In the genomic region with DNA sequence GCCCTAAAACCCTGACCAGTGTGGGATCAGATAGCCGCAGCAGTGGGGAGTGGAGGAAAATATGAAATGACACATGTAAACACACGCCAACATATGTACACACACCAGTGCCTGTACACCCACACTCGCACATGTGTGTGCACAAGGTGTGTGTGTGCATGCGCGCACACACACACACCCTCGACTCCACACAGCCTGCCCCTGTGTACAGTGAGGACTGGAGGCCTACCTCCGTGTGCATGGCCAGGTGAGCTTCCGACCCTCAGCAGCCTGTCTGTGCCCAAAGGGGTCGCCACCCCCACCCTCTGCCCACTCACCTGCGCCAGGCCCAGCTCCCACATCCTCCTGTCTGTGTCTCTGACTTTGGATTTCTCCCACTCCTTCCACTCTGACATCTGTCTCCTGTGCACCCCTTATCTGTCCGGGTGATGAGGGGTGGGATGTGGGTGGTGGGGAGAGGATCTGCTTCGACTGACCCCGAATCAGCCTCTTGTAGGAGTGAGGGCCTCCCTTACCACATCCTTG, we compare ENCODE assay signal across 18 cellular contexts. TPM values are rescaled to one million over a fixed set of nuclear protein-coding genes. Genes with fewer than 3 reads are reported as not detected.
DNase-seq lines count a peak whose midpoint lies in the region; ATAC-seq and TF ChIP-seq lines count a peak whose summit lies in the region.
"Had no signal": no experiment of that assay in that cellular context is flagged by ENCODE, and none has a peak within 500 bp of the region (broad histone marks: within the 10 kb centered on the region; RNA-seq: fewer than 3 reads in every experiment).

No MANE protein-coding gene starts in this region.

- H3K4me1 Mint-ChIP-seq in activated CD4-positive, alpha-beta T cell treated with anti-CD3 and anti-CD28 coated beads, Interleukin-2, amount 10 ng/mL, durations not matched to agents 7 days and 5 days = peaks cover 11% of the 10 kb centered on the region
- peaks cover 5% of the 10 kb centered on the region for H3K4me1 Mint-ChIP-seq in activated CD4-positive, alpha-beta T cell treated with anti-CD3 and anti-CD28 coated beads for 36 hours
- peaks cover 9% of the 10 kb centered on the region for H3K4me1 Mint-ChIP-seq in activated T-cell treated with anti-CD3 and anti-CD28 coated beads, Interleukin-2, amount 50 U/mL, for 72 hours (ENCODE audit: low read depth)

- H3K27ac Mint-ChIP-seq in activated CD4-positive, alpha-beta T cell treated with anti-CD3 and anti-CD28 coated beads, Interleukin-2, amount 10 ng/mL, durations not matched to agents 7 days and 5 days = peak overlapping the region; percentile 13
- no peak overlapping the region for H3K27ac Mint-ChIP-seq in activated CD4-positive, alpha-beta T cell treated with anti-CD3 and anti-CD28 coated beads for 36 hours
- H3K27ac Mint-ChIP-seq in activated T-cell treated with anti-CD3 and anti-CD28 coated beads, Interleukin-2, amount 50 U/mL, for 72 hours = no peak overlapping the region
- H3K27ac Mint-ChIP-seq: B cell; CD4-positive, CD25-positive, alpha-beta regulatory T cell; CD8-positive, alpha-beta T cell had no signal

- WGBS in neuronal stem cell (ENCODE audit: extremely low coverage in 2 of 2, insufficient read length in 2 of 2, insufficient replicate concordance in 1 of 2), 2 donors = no CpG with 5 or more reads among the region's 13 CpGs

- no peaks in the 10 kb centered on the region for H3K9me3 Mint-ChIP-seq in activated CD4-positive, alpha-beta T cell treated with anti-CD3 and anti-CD28 coated beads, Interleukin-2, amount 10 ng/mL, durations not matched to agents 7 days and 5 days
- H3K9me3 Mint-ChIP-seq in activated CD4-positive, alpha-beta T cell treated with anti-CD3 and anti-CD28 coated beads for 36 hours (ENCODE audit: low read depth) = no peaks in the 10 kb centered on the region
- no peaks in the 10 kb centered on the region for H3K9me3 Mint-ChIP-seq in activated T-cell treated with anti-CD3 and anti-CD28 coated beads, Interleukin-2, amount 50 U/mL, for 72 hours
- H3K9me3 Mint-ChIP-seq: CD8-positive, alpha-beta T cell had no signal

- H3K9ac ChIP-seq in neuronal stem cell (ENCODE audit: low read depth, low read length, poor library complexity) = peak overlapping the region; percentile 24
- H3K9ac ChIP-seq: BLaER1 had no signal

- H3K36me3 ChIP-seq in HEK293 (ENCODE audit: control insufficient read depth in 2 of 2, insufficient read depth in 1 of 2, low read length in 2 of 2) = no peaks in the 10 kb centered on the region
- no peaks in the 10 kb centered on the region for H3K36me3 ChIP-seq in neuronal stem cell (replicated peaks in 1 of 2; ENCODE audit: control insufficient read depth in 2 of 2, insufficient read depth in 2 of 2, low read length in 2 of 2)
- peaks cover 5 to 32% (median 19%) of the 10 kb centered on the region in 3 donors for H3K36me3 ChIP-seq in tibial artery
- H3K36me3 ChIP-seq: BLaER1 had no signal

- H3K27me3 Mint-ChIP-seq in activated CD4-positive, alpha-beta T cell treated with anti-CD3 and anti-CD28 coated beads, Interleukin-2, amount 10 ng/mL, durations not matched to agents 7 days and 5 days = peaks cover 3% of the 10 kb centered on the region
- no peaks in the 10 kb centered on the region for H3K27me3 Mint-ChIP-seq in activated CD4-positive, alpha-beta T cell treated with anti-CD3 and anti-CD28 coated beads for 36 hours
- no peaks in the 10 kb centered on the region for H3K27me3 Mint-ChIP-seq in activated T-cell treated with anti-CD3 and anti-CD28 coated beads, Interleukin-2, amount 50 U/mL, for 72 hours (ENCODE audit: low read depth)
- H3K27me3 Mint-ChIP-seq: B cell; CD4-positive, CD25-positive, alpha-beta regulatory T cell had no signal

- H3K4me3 ChIP-seq in HEK293 (ENCODE audit: low read depth, low read length) (no peak overlapping the region), neuronal stem cell (ENCODE audit: low read length in 2 of 2) (no peak overlapping the region), tibial artery (no peak overlapping the region)
- H3K4me3 ChIP-seq: BLaER1, HAP-1 had no signal

- CTCF ChIA-PET in activated CD4-positive, alpha-beta T cell treated with anti-CD3 and anti-CD28 coated beads, Interleukin-2, amount 10 ng/mL, durations not matched to agents 7 days and 5 days (lab: Charles Lee) = interaction anchor here (1.7 to 1.9 kb wide), 2 partner anchors 9 to 14 kb away, joined by 5 to 6 read pairs; no protein-coding TSS in a partner anchor
- CTCF ChIA-PET in activated CD4-positive, alpha-beta T cell treated with anti-CD3 and anti-CD28 coated beads for 36 hours (lab: Charles Lee) = no interaction called here
- CTCF ChIA-PET in HEK293 (lab: Yijun Ruan, JAX) = interaction anchor here (0.6 kb wide), 1 partner anchor 18 kb away, joined by 4 read pairs; no protein-coding TSS in a partner anchor

- intact Hi-C loops in activated CD4-positive, alpha-beta T cell treated with anti-CD3 and anti-CD28 coated beads for 36 hours (cut with DNase I, micrococcal nuclease) = no loop called here
- intact Hi-C loops in tibial artery (cut with DNase I; ENCODE audit: low total_unique reads) = no loop called here

- H3K36me3 Mint-ChIP-seq in activated CD4-positive, alpha-beta T cell treated with anti-CD3 and anti-CD28 coated beads, Interleukin-2, amount 10 ng/mL, durations not matched to agents 7 days and 5 days (ENCODE audit: low read depth) = no peaks in the 10 kb centered on the region
- no peaks in the 10 kb centered on the region for H3K36me3 Mint-ChIP-seq in activated CD4-positive, alpha-beta T cell treated with anti-CD3 and anti-CD28 coated beads for 36 hours (ENCODE audit: low read depth)
- no peaks in the 10 kb centered on the region for H3K36me3 Mint-ChIP-seq in activated T-cell treated with anti-CD3 and anti-CD28 coated beads, Interleukin-2, amount 50 U/mL, for 72 hours (ENCODE audit: insufficient read depth in 2 of 2)
- H3K36me3 Mint-ChIP-seq: CD8-positive, alpha-beta T cell had no signal

- no peak overlapping the region for H3K4ac ChIP-seq in neuronal stem cell (ENCODE audit: low read length)

- POLR2A ChIA-PET in activated CD4-positive, alpha-beta T cell treated with anti-CD3 and anti-CD28 coated beads, Interleukin-2, amount 10 ng/mL, durations not matched to agents 7 days and 5 days (lab: Charles Lee) = no interaction called here
- POLR2A ChIA-PET in activated CD4-positive, alpha-beta T cell treated with anti-CD3 and anti-CD28 coated beads for 36 hours (lab: Charles Lee) = no interaction called here
- POLR2A ChIA-PET in HEK293 (lab: Yijun Ruan, JAX) = interaction anchor here (0.6 kb wide), 1 partner anchor 1860 kb away, joined by 4 read pairs; no protein-coding TSS in a partner anchor

- no peak for DNase-seq in activated CD4-positive, alpha-beta T cell treated with anti-CD3 and anti-CD28 coated beads, Interleukin-2, amount 10 ng/mL, durations not matched to agents 7 days and 5 days
- DNase-seq in activated CD4-positive, alpha-beta T cell treated with anti-CD3 and anti-CD28 coated beads for 36 hours = no peak
- DNase-seq in neuronal stem cell (ENCODE audit: low spot score) (no peak), tibial artery (no peak)
- no peak for DNase-seq in activated T-cell treated with anti-CD3 and anti-CD28 coated beads, Interleukin-2, amount 50 U/mL, for 72 hours
- DNase-seq: Caco-2; CD4-positive, CD25-positive, alpha-beta regulatory T cell; CD8-positive, alpha-beta T cell; DMS153; DND-41; GOT3 had no signal

- H3K18ac ChIP-seq in neuronal stem cell (ENCODE audit: low read length) = no peak overlapping the region

- H3K4me1 ChIP-seq in HEK293 (ENCODE audit: control insufficient read depth, insufficient read depth, low read length) (no peaks in the 10 kb centered on the region), neuronal stem cell (ENCODE audit: control insufficient read depth in 2 of 2, insufficient read depth in 1 of 2, low read depth in 1 of 2, low read length in 2 of 2) (peaks cover 2 to 10% of the 10 kb centered on the region in 2 donors), tibial artery (peaks cover 0 to 5% (median 2%) of the 10 kb centered on the region in 4 donors)
- H3K4me1 ChIP-seq: HAP-1 had no signal

- H3K9me3 ChIP-seq in HEK293 (ENCODE audit: control insufficient read depth, insufficient read depth, low read depth, low read length) (no peaks in the 10 kb centered on the region), neuronal stem cell (replicated peaks in 1 of 2; ENCODE audit: control insufficient read depth in 2 of 2, insufficient read depth in 1 of 2, low read depth in 1 of 2, low read length in 2 of 2) (peaks cover 2 to 4% of the 10 kb centered on the region in 2 donors), tibial artery (no peaks in the 10 kb centered on the region)
- H3K9me3 ChIP-seq: BLaER1, Caco-2, HAP-1 had no signal

- no peak overlapping the region for H3K4me3 Mint-ChIP-seq in activated CD4-positive, alpha-beta T cell treated with anti-CD3 and anti-CD28 coated beads, Interleukin-2, amount 10 ng/mL, durations not matched to agents 7 days and 5 days
- no peak overlapping the region for H3K4me3 Mint-ChIP-seq in activated CD4-positive, alpha-beta T cell treated with anti-CD3 and anti-CD28 coated beads for 36 hours
- H3K4me3 Mint-ChIP-seq in activated T-cell treated with anti-CD3 and anti-CD28 coated beads, Interleukin-2, amount 50 U/mL, for 72 hours = no peak overlapping the region
- H3K4me3 Mint-ChIP-seq: B cell; CD4-positive, CD25-positive, alpha-beta regulatory T cell; CD8-positive, alpha-beta T cell had no signal

- no peak overlapping the region for H3K14ac ChIP-seq in neuronal stem cell (ENCODE audit: low read length)

- H2AFZ ChIP-seq in neuronal stem cell (ENCODE audit: low read length) = no peak overlapping the region

- no peak overlapping the region for H2BK5ac ChIP-seq in neuronal stem cell (ENCODE audit: low read length)

- peak overlapping the region; percentile 12 for H3K23ac ChIP-seq in neuronal stem cell (ENCODE audit: low read depth, low read length, poor library complexity)

- H2BK15ac ChIP-seq in neuronal stem cell (ENCODE audit: low read length) = peak overlapping the region; percentile 76

- H2BK120ac ChIP-seq in neuronal stem cell (ENCODE audit: low read depth, low read length) = peak overlapping the region; percentile 16

- no peak overlapping the region for H3K4me2 ChIP-seq in neuronal stem cell (ENCODE audit: insufficient read depth, low read length, poor library complexity, severe bottlenecking)
- H3K4me2 ChIP-seq: BLaER1 had no signal

- no peaks in the 10 kb centered on the region for H3K79me1 ChIP-seq in neuronal stem cell (ENCODE audit: low read depth, low read length)

- H3K27ac ChIP-seq in HEK293 (ENCODE audit: extremely low read depth, low read depth, low read length) (no peak overlapping the region), neuronal stem cell (replicated peaks; ENCODE audit: low read length) (no peak overlapping the region), tibial artery (no peak overlapping the region)
- H3K27ac ChIP-seq: 22Rv1, BLaER1, C4-2B had no signal

- TF ChIP-seq CTCF in HEK293 (tag by site-specific recombination; IDR thresholded peaks at IDR 0.05) = no peak
- no peak for TF ChIP-seq CTCF in tibial artery (IDR thresholded peaks at IDR 0.05)

- H3K27me3 ChIP-seq in neuronal stem cell (ENCODE audit: control insufficient read depth in 3 of 3, insufficient read depth in 3 of 3, low read depth in 1 of 3, low read length in 3 of 3) = peaks cover 0 to 48% (median 2%) of the 10 kb centered on the region in 3 experiments
- no peaks in the 10 kb centered on the region for H3K27me3 ChIP-seq in tibial artery
- H3K27me3 ChIP-seq: BLaER1 had no signal

- H2AK5ac ChIP-seq in neuronal stem cell (ENCODE audit: low read depth, low read length) = peak overlapping the region; percentile 74

- no peak overlapping the region for H2BK12ac ChIP-seq in neuronal stem cell (ENCODE audit: low read length)

- H4K91ac ChIP-seq in neuronal stem cell (ENCODE audit: low read depth, low read length, poor library complexity) = no peak overlapping the region

- no peak overlapping the region for H4K8ac ChIP-seq in neuronal stem cell (ENCODE audit: low read depth, low read length)

- no peak for ATAC-seq in activated CD4-positive, alpha-beta T cell treated with anti-CD3 and anti-CD28 coated beads for 36 hours
- no peak for ATAC-seq in activated T-cell treated with anti-CD3 and anti-CD28 coated beads, Interleukin-2, amount 50 U/mL, for 72 hours (replicated peaks in 1 of 2)
- ATAC-seq: CD8-positive, alpha-beta T cell had no signal

RNA-seq across cellular contexts. Expression of gene CITED4, which starts 31.7 kb away (rescaled TPM):
- total RNA-seq in activated CD4-positive, alpha-beta T cell treated with anti-CD3 and anti-CD28 coated beads, Interleukin-2, amount 10 ng/mL, durations not matched to agents 7 days and 5 days = 1 to 10 TPM; 4.1 to 6.8 TPM
- 1 to 10 TPM; 1.6 to 3.0 TPM for total RNA-seq in activated CD4-positive, alpha-beta T cell treated with anti-CD3 and anti-CD28 coated beads for 36 hours
- polyA plus RNA-seq in neuronal stem cell (2013, experiment 1 of 2) = 17.7 TPM
- 17.8 TPM for polyA plus RNA-seq in neuronal stem cell (2013, experiment 2 of 2)
- 1 to 10 TPM; 1.9 to 2.1 TPM for total RNA-seq in activated T-cell treated with anti-CD3 and anti-CD28 coated beads, Interleukin-2, amount 50 U/mL, for 72 hours

RNA-seq across cellular contexts. Expression of gene KCNQ4, which starts 46.9 kb away (rescaled TPM):
- under 1 TPM; 0.23 to 0.52 TPM for total RNA-seq in activated CD4-positive, alpha-beta T cell treated with anti-CD3 and anti-CD28 coated beads, Interleukin-2, amount 10 ng/mL, durations not matched to agents 7 days and 5 days
- under 1 TPM; 0.43 to 0.58 TPM for total RNA-seq in activated CD4-positive, alpha-beta T cell treated with anti-CD3 and anti-CD28 coated beads for 36 hours
- 3.1 TPM for polyA plus RNA-seq in neuronal stem cell (2013, experiment 1 of 2)
- polyA plus RNA-seq in neuronal stem cell (2013, experiment 2 of 2) = 3.2 TPM
- total RNA-seq in activated T-cell treated with anti-CD3 and anti-CD28 coated beads, Interleukin-2, amount 50 U/mL, for 72 hours = under 1 TPM; 0.58 to 0.60 TPM
- polyA plus RNA-seq: AG04450 had no signal
